8 cellular contexts compared by ENCODE assay signal in the genomic region with DNA sequence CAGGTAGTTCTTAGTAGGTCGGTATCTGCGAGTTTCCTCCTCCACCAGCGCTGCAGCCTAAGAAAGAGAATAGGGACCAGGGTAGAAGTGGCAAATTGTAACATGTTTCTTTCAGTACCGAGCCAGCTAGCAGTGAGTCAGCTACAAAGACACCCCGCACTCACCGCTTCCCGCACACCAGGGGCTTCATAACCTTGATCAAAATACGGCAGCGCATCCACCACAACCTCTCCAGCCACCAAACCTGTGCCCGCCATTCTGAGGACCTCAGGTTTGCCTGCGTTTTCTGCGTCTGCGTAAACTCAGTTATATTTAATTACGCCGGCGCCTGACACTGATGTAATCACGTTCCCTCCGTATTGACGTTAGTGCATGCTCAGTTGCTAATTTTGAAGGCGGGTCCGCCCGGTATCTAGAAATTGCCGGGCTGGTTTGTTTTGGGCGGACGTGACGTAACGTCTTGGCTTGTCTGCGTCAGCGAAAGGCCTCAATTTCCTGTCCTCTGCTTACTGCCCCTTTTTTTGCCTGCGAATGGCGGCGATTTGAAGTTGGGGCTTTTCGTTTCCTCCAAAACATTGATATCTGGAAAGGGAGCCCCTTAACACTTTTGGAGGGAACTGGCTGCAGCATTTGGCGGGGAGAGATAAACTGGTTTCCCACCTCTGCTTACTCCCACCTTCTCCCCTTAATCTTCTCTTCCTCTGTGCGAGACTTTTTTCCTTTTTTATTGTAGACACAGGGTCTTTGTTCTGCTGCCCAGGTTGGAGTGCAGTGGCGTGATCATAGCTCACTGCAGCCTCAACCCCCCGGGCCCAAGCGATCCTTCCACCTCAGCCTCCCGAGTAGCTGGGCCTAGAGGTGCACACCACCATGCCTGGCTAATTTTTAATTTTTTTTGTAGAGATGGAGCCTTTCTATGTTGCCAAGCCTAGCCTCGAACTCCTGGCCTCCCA. TPM values are rescaled to one million over a fixed set of nuclear protein-coding genes. Genes with fewer than 3 reads are reported as not detected.
DNase-seq lines count a peak whose midpoint lies in the region; ATAC-seq and TF ChIP-seq lines count a peak whose summit lies in the region.

A gene (minus strand): TSS at position 281 of the 953 bp plus-strand sequence. CDS start 24 bp downstream, at position 257.

- H3K4me2 ChIP-seq in PC-9, result peak within 1 kb of the TSS; percentile 88

- CTCF ChIA-PET in PC-9 (lab: Charles Lee), result no interaction called here

- peak; percentile 99 for ATAC-seq in GM21619 (IDR thresholded peaks at IDR 0.05; ENCODE audit: unreplicated experiment)

- peaks cover 10% of the 10 kb centered on the region; the same call in 1 of the 2 replicates for H3F3A ChIP-seq in PC-9 (ENCODE audit: insufficient read depth, low read depth)

- peaks cover 27% of the 10 kb centered on the region for H3K36me3 ChIP-seq in PC-9 (ENCODE audit: low read depth)

- intact Hi-C loops in PC-9 (cut with micrococcal nuclease; ENCODE audit: unreplicated experiment), result loop anchor here (2.0 to 5.0 kb wide), 2 partner anchors 71 to 91 kb away; a partner anchor contains a TSS

- TF ChIP-seq CTCF in PC-9 (conservative IDR thresholded peaks at IDR 0.05), result no peak
- TF ChIP-seq CTCF in epithelial cell of proximal tubule (conservative IDR thresholded peaks at IDR 0.05; ENCODE audit: low read depth, low read length), result no peak

- H3K4me1 ChIP-seq in PC-9 (replicated peaks; ENCODE audit: insufficient read depth), result peaks cover 14% of the 10 kb centered on the region

- H3K27me3 ChIP-seq in PC-9 (ENCODE audit: insufficient read depth, low read depth), result no peaks in the 10 kb centered on the region

- H3K9me3 ChIP-seq in PC-9 (ENCODE audit: insufficient read depth, low read depth), result no peaks in the 10 kb centered on the region

- H4K20me1 ChIP-seq in PC-9 (ENCODE audit: insufficient read depth), result no peaks in the 10 kb centered on the region

- peak within 1 kb of the TSS; percentile 80 for H3K4me3 ChIP-seq in Jurkat, Clone E6-1 (ENCODE audit: low read length)
- peak within 1 kb of the TSS; percentile 68 for H3K4me3 ChIP-seq in PC-9
- peak within 1 kb of the TSS; percentile 72 for H3K4me3 ChIP-seq in epithelial cell of proximal tubule (ENCODE audit: low read depth, low read length)

- H2AFZ ChIP-seq in PC-9, result peak within 1 kb of the TSS; percentile 99

- BruUV-seq in PC-9 (replicated peaks; lab: Mats Ljungman, UMichigan), result no TSS peak

- peaks cover 36% of the 10 kb centered on the region for H3K79me2 ChIP-seq in PC-9 (ENCODE audit: low read depth)

- POLR2A ChIA-PET in PC-9 (lab: Charles Lee; ENCODE audit: unreplicated experiment), result no interaction called here

- no peaks in the 10 kb centered on the region for H3K9me2 ChIP-seq in PC-9 (ENCODE audit: insufficient read depth)

- peak within 1 kb of the TSS; percentile 68 for H3K27ac ChIP-seq in PC-9

- peak; percentile 97 for DNase-seq in DMS153 (lab: John Stamatoyannopoulos, UW)
- DNase-seq in Jurkat, Clone E6-1 (ENCODE audit: low read depth, low spot score), result peak; percentile 99
- DNase-seq in PC-9, result peak; percentile 92 to 96
- peak; percentile 92 for DNase-seq in activated T-cell treated with anti-CD3 and anti-CD28 coated beads, Interleukin-2, amount 50 U/mL, for 1 hour
- peak; percentile 84 for DNase-seq in epithelial cell of proximal tubule (ENCODE audit: low read depth)
- DNase-seq in mucosa of gallbladder (ENCODE audit: low spot score), result peak; percentile 99
- DNase-seq in stimulated activated CD8-positive, alpha-beta memory T cell treated with anti-CD3 and anti-CD28 coated beads, Interleukin-4, amount 100 ng/mL, for 4 hours (ENCODE audit: low read depth in 2 of 2, low spot score in 1 of 2), result peak; percentile 92 to 93

RNA-seq across cellular contexts. Expression of the gene that starts here (rescaled TPM):
- 60.9 TPM for polyA plus RNA-seq in Jurkat, Clone E6-1 (2012; ENCODE audit: insufficient read depth, insufficient read length)
- total RNA-seq in PC-9 (2021) (25.2 and 36.7 TPM in 2 replicates), epithelial cell of proximal tubule (56.7 and 60.5 TPM in 2 replicates), mucosa of gallbladder (31.8 TPM)

Comparison
In these comparisons a context has a peak if more than half of its experiments do, and no peak if none do; other contexts are left out.
1. Peak in every context shown above with its lines: DNase-seq, ATAC-seq, H3K4me3 ChIP-seq and H3K27ac ChIP-seq.